25 cellular contexts compared by ENCODE assay signal in the genomic region with DNA sequence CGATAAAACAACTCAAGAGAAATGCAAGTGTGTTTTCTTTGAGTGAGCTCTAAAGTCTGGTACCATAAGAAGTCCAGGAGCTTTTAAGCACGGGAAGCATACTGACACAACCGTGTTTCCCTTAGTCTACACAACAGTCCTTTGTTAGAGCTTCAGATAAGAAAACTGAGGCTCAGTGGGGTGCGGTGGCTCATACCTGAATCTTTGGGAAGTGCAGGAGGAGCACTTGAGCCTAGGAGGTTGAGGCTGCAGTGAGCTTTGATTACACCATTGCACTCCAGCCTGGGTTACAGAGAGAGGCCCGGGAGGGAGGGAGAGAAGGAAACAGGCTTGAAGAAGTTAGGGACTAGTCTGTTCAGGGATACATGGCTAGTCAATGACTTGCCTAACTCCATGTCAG. TPM values are rescaled to one million over a fixed set of nuclear protein-coding genes. Genes with fewer than 3 reads are reported as not detected.
DNase-seq lines count a peak whose midpoint lies in the region; ATAC-seq, FAIRE-seq and TF ChIP-seq lines count a peak whose summit lies in the region.
"Had no signal": no experiment of that assay in that cellular context is flagged by ENCODE, and none has a peak within 500 bp of the region (broad histone marks: within the 10 kb centered on the region; RNA-seq: fewer than 3 reads in every experiment).

No MANE protein-coding gene starts in this region.

- TF ChIP-seq RAD21 in H1 (IDR thresholded peaks at IDR 0.05 in 1 of 2, conservative IDR thresholded peaks at IDR 0.05 in 1 of 2; ENCODE audit: low read depth in 2 of 2, low read length in 2 of 2) = peak in 1 of 2 experiments; percentile 23; a peak in 1 of 4 replicates

- FAIRE-seq in H1 (lab: Jason Lieb, UNC) = peak; percentile 81
- FAIRE-seq: GM12878 had no signal

- intact Hi-C loops in CD4-positive, alpha-beta T cell (cut with DNase I, micrococcal nuclease) = loop anchor here in 1 of 2 experiments (2.0 kb wide), 1 partner anchor 20 kb away; no protein-coding TSS in a partner anchor

- peak overlapping the region; percentile 73 for H3K27ac ChIP-seq in CD4-positive, alpha-beta T cell (ENCODE audit: low read depth, low read length)
- no peak overlapping the region for H3K27ac ChIP-seq in H1 (ENCODE audit: low read depth, low read length)
- H3K27ac ChIP-seq: 22Rv1, colonic mucosa, esophagus squamous epithelium, gastroesophageal sphincter, KMS-11, skin epidermis, thyroid gland had no signal

- no peak overlapping the region for H2BK20ac ChIP-seq in H1 (ENCODE audit: low read length)

- H4K5ac ChIP-seq in H1 (ENCODE audit: insufficient read length, low read depth, low read length) = no peak overlapping the region

- no peak overlapping the region for H3K4me2 ChIP-seq in H1 (ENCODE audit: insufficient read depth in 1 of 2, low read depth in 2 of 2, low read length in 2 of 2)
- H3K4me2 ChIP-seq: KMS-11 had no signal

- no peak overlapping the region for H2BK12ac ChIP-seq in H1 (ENCODE audit: low read depth, low read length)

- H3K36me3 Mint-ChIP-seq in T-helper 1 cell treated with Interleukin-12 subunit alpha and Interleukin-12 subunit beta and Interleukin-4 antibody, amounts not matched to agents 30 μg/mL and 1 μg/mL, for 36 hours (ENCODE audit: low read depth) = peaks cover 26% of the 10 kb centered on the region
- H3K36me3 Mint-ChIP-seq in CD4-positive, alpha-beta T cell (ENCODE audit: low read depth) = peaks cover 91% of the 10 kb centered on the region
- peaks cover 9% of the 10 kb centered on the region for H3K36me3 Mint-ChIP-seq in T-helper 17 cell (ENCODE audit: low read depth)
- H3K36me3 Mint-ChIP-seq: stimulated activated memory B cell treated with anti-CD40 and anti-IgM and Interleukin-4, amounts not matched to agents 10 μg/mL and 1 μg/mL and 100 μg/mL, for 72 hours had no signal

- no peak for TF ChIP-seq CTCF in CD4-positive, alpha-beta T cell (IDR thresholded peaks at IDR 0.05)
- no peak for TF ChIP-seq CTCF in H1 (IDR thresholded peaks at IDR 0.05; ENCODE audit: control extremely low read depth in 1 of 3, insufficient read depth in 1 of 3, low read depth in 1 of 3, low read length in 3 of 3)
- TF ChIP-seq CTCF in omental fat pad (IDR thresholded peaks at IDR 0.05) = no peak

- no peak overlapping the region for H2BK5ac ChIP-seq in H1 (ENCODE audit: low read depth, low read length)

- H2AK5ac ChIP-seq in H1 (ENCODE audit: low read depth, low read length) = no peak overlapping the region

- no peak overlapping the region for H3K23ac ChIP-seq in H1 (ENCODE audit: insufficient read length)

- TF ChIP-seq POLR2A in H1 (IDR thresholded peaks at IDR 0.05; ENCODE audit: control extremely low read depth in 1 of 2, low read depth in 2 of 2, low read length in 2 of 2) = no peak

- H2BK120ac ChIP-seq in H1 (replicated peaks; ENCODE audit: low read depth, low read length) = no peak overlapping the region

- H3K9me3 Mint-ChIP-seq in T-helper 1 cell treated with Interleukin-12 subunit alpha and Interleukin-12 subunit beta and Interleukin-4 antibody, amounts not matched to agents 30 μg/mL and 1 μg/mL, for 36 hours = no peaks in the 10 kb centered on the region
- no peaks in the 10 kb centered on the region for H3K9me3 Mint-ChIP-seq in CD4-positive, alpha-beta T cell
- H3K9me3 Mint-ChIP-seq: stimulated activated memory B cell treated with anti-CD40 and anti-IgM and Interleukin-4, amounts not matched to agents 10 μg/mL and 1 μg/mL and 100 μg/mL, for 72 hours had no signal

- TF ChIP-seq EP300 in H1 (IDR thresholded peaks at IDR 0.05; ENCODE audit: borderline replicate concordance in 1 of 2, low read depth in 2 of 2, low read length in 2 of 2) = no peak

- no peaks in the 10 kb centered on the region for H3K27me3 ChIP-seq in CD4-positive, alpha-beta T cell (ENCODE audit: control insufficient read depth, insufficient read depth, low read length)
- peaks cover 0 to 4% (median 2%) of the 10 kb centered on the region in 4 experiments; a peak in 5 of 7 replicates for H3K27me3 ChIP-seq in H1 (replicated peaks in 1 of 4; ENCODE audit: control insufficient read depth in 3 of 4, extremely low read depth in 1 of 4, insufficient read depth in 3 of 4, low read length in 3 of 4)
- H3K27me3 ChIP-seq: colonic mucosa, esophagus squamous epithelium, gastroesophageal sphincter, thyroid gland had no signal

- H3K79me1 ChIP-seq in H1 (ENCODE audit: low read depth, low read length) = no peaks in the 10 kb centered on the region

- H3K4ac ChIP-seq in H1 (replicated peaks; ENCODE audit: insufficient read length, low read depth, low read length) = no peak overlapping the region

- H3K79me2 ChIP-seq in H1 (ENCODE audit: control insufficient read depth in 1 of 2, insufficient read depth in 2 of 2, low read length in 2 of 2) = no peaks in the 10 kb centered on the region

- DNase-seq in T-helper 1 cell = no peak
- no peak for DNase-seq in CD4-positive, alpha-beta T cell
- DNase-seq in T-helper 17 cell = no peak
- no peak for DNase-seq in H1 (ENCODE audit: low read depth in 1 of 2, low spot score in 2 of 2)
- DNase-seq in SKM-1 treated with dmso at 0.1 percent for 144 hours (lab: John Stamatoyannopoulos, UW; ENCODE audit: unreplicated experiment) = no peak
- no peak for DNase-seq in omental fat pad (ENCODE audit: low spot score)
- no peak for DNase-seq in NCI-H1436 (lab: John Stamatoyannopoulos, UW)
- DNase-seq: colonic mucosa; DMS79; esophagus squamous epithelium; mammary epithelial cell; MV-4-11; NCI-H187; NCI-H748 treated with DMSO at 0.1 percent for 48 hours; occipital lobe; OCI-M1; stimulated activated CD4-positive, alpha-beta T cell treated with anti-CD3 and anti-CD28 coated beads, Interleukin-1b, Interleukin-23, amount 100 ng/mL, for 48 hours; thyroid gland had no signal

- H4K91ac ChIP-seq in H1 (replicated peaks; ENCODE audit: insufficient read length, low read length) = no peak overlapping the region

- no peak overlapping the region for H3K14ac ChIP-seq in H1 (ENCODE audit: insufficient read length)

- H3K27ac Mint-ChIP-seq in T-helper 1 cell treated with Interleukin-12 subunit alpha and Interleukin-12 subunit beta and Interleukin-4 antibody, amounts not matched to agents 30 μg/mL and 1 μg/mL, for 36 hours = peak overlapping the region; percentile 63
- peak overlapping the region; percentile 98 for H3K27ac Mint-ChIP-seq in CD4-positive, alpha-beta T cell
- peak overlapping the region; percentile 85 for H3K27ac Mint-ChIP-seq in T-helper 17 cell
- H3K27ac Mint-ChIP-seq: stimulated activated memory B cell treated with anti-CD40 and anti-IgM and Interleukin-4, amounts not matched to agents 10 μg/mL and 1 μg/mL and 100 μg/mL, for 72 hours had no signal

- CTCF ChIA-PET in CD4-positive, alpha-beta T cell (lab: Charles Lee) = interaction anchor here (0.9 to 2.3 kb wide), 4 partner anchors 9 to 128 kb away, joined by 3 to 7 read pairs (median 4); no protein-coding TSS in a partner anchor
- CTCF ChIA-PET in H1 (lab: Charles Lee; ENCODE audit: partially characterized antibody) = interaction anchor here (1.0 to 3.6 kb wide), 3 partner anchors 9 to 16 kb away, joined by 3 to 14 read pairs (median 6); no protein-coding TSS in a partner anchor

- POLR2A ChIA-PET in CD4-positive, alpha-beta T cell (lab: Charles Lee) = interaction anchor here (0.6 to 14.9 kb wide), 10 partner anchors 10 to 474 kb away, joined by 3 to 229 read pairs (median 5); partner anchors contain the start of genes LEF1 and RPL34
- POLR2A ChIA-PET in H1 (lab: Charles Lee; ENCODE audit: partially characterized antibody) = interaction anchor here (0.6 to 1.1 kb wide), 4 partner anchors 14 to 480 kb away, joined by 3 read pairs; no protein-coding TSS in a partner anchor

- peak; percentile 7 for ATAC-seq in CD4-positive, alpha-beta T cell (ENCODE audit: poor library complexity)
- ATAC-seq in T-helper 17 cell = no peak
- ATAC-seq in omental fat pad (ENCODE audit: low FRiP score) = no peak
- ATAC-seq: gastroesophageal sphincter; GM12878; stimulated activated memory B cell treated with anti-CD40 and anti-IgM and Interleukin-4, amounts not matched to agents 10 μg/mL and 1 μg/mL and 100 μg/mL, for 72 hours had no signal

- H3K56ac ChIP-seq in H1 (replicated peaks; ENCODE audit: insufficient read length, low read depth, low read length) = no peak overlapping the region

- no peaks in the 10 kb centered on the region for H4K20me1 ChIP-seq in H1 (replicated peaks in 1 of 2; ENCODE audit: control insufficient read depth in 1 of 2, insufficient read depth in 2 of 2, low read length in 2 of 2)

- no peaks in the 10 kb centered on the region for H3K23me2 ChIP-seq in H1 (ENCODE audit: low read depth, low read length)

- no peaks in the 10 kb centered on the region for H3K9me3 ChIP-seq in CD4-positive, alpha-beta T cell (ENCODE audit: control insufficient read depth, low read length)
- no peaks in the 10 kb centered on the region for H3K9me3 ChIP-seq in T-helper 17 cell (ENCODE audit: control insufficient read depth, low read length, poor library complexity, severe bottlenecking)
- H3K9me3 ChIP-seq in H1 (ENCODE audit: insufficient read depth in 2 of 2, low read depth in 1 of 2, low read length in 1 of 2) = no peaks in the 10 kb centered on the region
- H3K9me3 ChIP-seq: colonic mucosa, esophagus squamous epithelium, gastroesophageal sphincter, thyroid gland had no signal

- 33% methylated on average over 5 of the region's 5 CpGs; no CpG with 5 or more reads in 1 of the 2 experiments for WGBS in H1 (ENCODE audit: extremely low coverage in 1 of 2, insufficient coverage in 1 of 2, insufficient read length in 1 of 2, insufficient replicate concordance in 2 of 2, low coverage in 1 of 2, low lambda C conversion rate in 2 of 2, missing lambda C conversion rate in 1 of 2), 2 experiments

- no peak overlapping the region for H3K9ac ChIP-seq in H1 (replicated peaks in 1 of 4; ENCODE audit: extremely low read depth in 1 of 4, low read depth in 3 of 4, low read length in 3 of 4)
- H3K9ac ChIP-seq: KMS-11 had no signal

- H4K8ac ChIP-seq in H1 (ENCODE audit: extremely low read depth, insufficient read depth, low read length) = no peak overlapping the region

- H3K36me3 ChIP-seq in H1 (ENCODE audit: control insufficient read depth in 2 of 4, insufficient read depth in 4 of 4, low read length in 3 of 4) = no peaks in the 10 kb centered on the region
- H3K36me3 ChIP-seq: colonic mucosa, esophagus squamous epithelium, gastroesophageal sphincter, thyroid gland had no signal

- no peak overlapping the region for H3K4me3 ChIP-seq in H1 (ENCODE audit: extremely low read depth in 1 of 4, insufficient read depth in 2 of 4, low read depth in 3 of 4, low read length in 4 of 4)
- H3K4me3 ChIP-seq: colonic mucosa, esophagus squamous epithelium, gastroesophageal sphincter, GM12878, skin epidermis, thyroid gland had no signal

- no peak overlapping the region for H3K18ac ChIP-seq in H1 (ENCODE audit: extremely low read depth, low read length)

- peak overlapping the region; percentile 47 for H3K4me3 Mint-ChIP-seq in T-helper 1 cell treated with Interleukin-12 subunit alpha and Interleukin-12 subunit beta and Interleukin-4 antibody, amounts not matched to agents 30 μg/mL and 1 μg/mL, for 36 hours
- H3K4me3 Mint-ChIP-seq in CD4-positive, alpha-beta T cell = peak overlapping the region; percentile 45
- peak overlapping the region; percentile 67 for H3K4me3 Mint-ChIP-seq in T-helper 17 cell
- H3K4me3 Mint-ChIP-seq: stimulated activated memory B cell treated with anti-CD40 and anti-IgM and Interleukin-4, amounts not matched to agents 10 μg/mL and 1 μg/mL and 100 μg/mL, for 72 hours had no signal

- H3K4me1 ChIP-seq in H1 (replicated peaks in 1 of 4; ENCODE audit: control insufficient read depth in 3 of 4, insufficient read depth in 4 of 4, low read length in 3 of 4) = peaks cover 3 to 11% (median 7%) of the 10 kb centered on the region in 4 experiments; a peak in 6 of 7 replicates
- H3K4me1 ChIP-seq: colonic mucosa, esophagus squamous epithelium, gastroesophageal sphincter had no signal

- no peak overlapping the region for H2AFZ ChIP-seq in H1 (ENCODE audit: low read length)

- H3K27me3 Mint-ChIP-seq in T-helper 1 cell treated with Interleukin-12 subunit alpha and Interleukin-12 subunit beta and Interleukin-4 antibody, amounts not matched to agents 30 μg/mL and 1 μg/mL, for 36 hours (ENCODE audit: low read depth) = no peaks in the 10 kb centered on the region
- no peaks in the 10 kb centered on the region for H3K27me3 Mint-ChIP-seq in CD4-positive, alpha-beta T cell
- peaks cover 5% of the 10 kb centered on the region for H3K27me3 Mint-ChIP-seq in T-helper 17 cell

- peaks cover 79% of the 10 kb centered on the region for H3K4me1 Mint-ChIP-seq in T-helper 1 cell treated with Interleukin-12 subunit alpha and Interleukin-12 subunit beta and Interleukin-4 antibody, amounts not matched to agents 30 μg/mL and 1 μg/mL, for 36 hours (ENCODE audit: low read depth)
- peaks cover 92% of the 10 kb centered on the region for H3K4me1 Mint-ChIP-seq in CD4-positive, alpha-beta T cell (ENCODE audit: low read depth)
- peaks cover 55% of the 10 kb centered on the region for H3K4me1 Mint-ChIP-seq in T-helper 17 cell
- H3K4me1 Mint-ChIP-seq: stimulated activated memory B cell treated with anti-CD40 and anti-IgM and Interleukin-4, amounts not matched to agents 10 μg/mL and 1 μg/mL and 100 μg/mL, for 72 hours had no signal

- H2BK15ac ChIP-seq in H1 (ENCODE audit: low read length) = no peak overlapping the region

RNA-seq across cellular contexts. Expression of gene LEF1, which starts 21.9 kb away (rescaled TPM):
- total RNA-seq in CD4-positive, alpha-beta T cell = 100 to 1,000 TPM; 409 to 438 TPM
- total RNA-seq in T-helper 17 cell (100 to 1,000 TPM; 236 to 319 TPM), omental fat pad (1 to 10 TPM; 2.2 to 8.3 (median 3.7) TPM)
- total RNA-seq in H1 (2021; fragmentation: NEBNext Ultra II Directional; extraction: Animal tissue kit (Norgen Biotek cat#: 25700)) = 0.67 and 2.6 TPM in 2 replicates
- 3.6 and 5.2 TPM in 2 replicates for polyA plus RNA-seq in H1 (2011; rRNA removed)
- polyA plus RNA-seq in H1 (2011; cell fraction: cytosol; rRNA removed) = 3.1 TPM
- 3.4 TPM for polyA plus RNA-seq in H1 (2011; cell fraction: nucleus; rRNA removed)
- polyA plus RNA-seq in H1 (2012, experiment 1 of 2) = 1.3 to 2.7 TPM (median 2.0 TPM) in 4 replicates
- polyA plus RNA-seq in H1 (2012, experiment 2 of 2) = 0.62 TPM
- polyA plus RNA-seq in H1 (2013, experiment 1 of 2) = 0.12 TPM
- polyA plus RNA-seq in H1 (2013, experiment 2 of 2) = 0.20 TPM
- 3.6 and 5.4 TPM in 2 replicates for polyA minus RNA-seq in H1 (2011; rRNA and poly(A)+ RNA removed)
- polyA minus RNA-seq in H1 (2011; cell fraction: cytosol; rRNA and poly(A)+ RNA removed) = 1.6 TPM
- 4.3 TPM for polyA minus RNA-seq in H1 (2011; cell fraction: nucleus; rRNA and poly(A)+ RNA removed)

Comparison
In these comparisons a context has a peak if more than half of its experiments do, and no peak if none do; other contexts are left out.
1. RNA of gene LEF1, which starts 21.9 kb away (total RNA-seq): 409 to 438 TPM in CD4-positive, alpha-beta T cell and 236 to 319 TPM in T-helper 17 cell; 2.2 to 8.3 TPM in omental fat pad and 0.67 to 2.6 TPM in H1; every median in the first group is over 10 times any median in the second.
2. Peak in every context shown above with its lines, with median percentiles within 50 percentile points of each other: H3K27ac Mint-ChIP-seq and H3K4me3 Mint-ChIP-seq.